In the genomic region with DNA sequence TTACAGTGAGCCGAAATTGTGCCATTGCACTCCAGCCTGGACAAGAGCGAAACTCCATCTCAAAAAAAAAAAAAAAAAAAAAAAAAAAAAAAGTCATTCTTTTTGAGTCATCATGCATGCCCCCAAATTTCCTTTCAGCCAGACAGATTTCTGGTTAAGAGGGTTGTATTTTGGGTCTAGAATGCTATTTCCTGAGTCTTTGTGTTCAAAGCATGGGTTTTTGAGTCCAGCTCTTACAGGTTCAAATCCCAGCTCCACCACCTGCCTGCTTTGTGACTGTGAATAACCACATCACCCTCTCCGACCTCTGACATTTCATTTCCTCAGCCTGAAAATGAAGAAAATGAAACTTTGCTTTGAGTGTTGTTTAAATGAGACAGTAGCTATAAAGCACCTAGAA, we compare ENCODE assay signal across 13 cellular contexts.
"Had no signal": no experiment of that assay in that cellular context is flagged by ENCODE, and none has a peak within 500 bp of the region (broad histone marks: within the 10 kb centered on the region; RNA-seq: fewer than 3 reads in every experiment).

No MANE protein-coding gene starts in this region.

- H3K36me3 ChIP-seq: breast epithelium had no signal

- H3K27me3 ChIP-seq: breast epithelium, thyroid gland had no signal

- H3K4me1 ChIP-seq: breast epithelium, lower lobe of right lung, thyroid gland had no signal

- ATAC-seq: esophagus mucosa, left cardiac atrium, lower lobe of right lung had no signal

- H3K27ac ChIP-seq: breast epithelium, lower lobe of right lung, thyroid gland had no signal

- H3K9me3 ChIP-seq: breast epithelium, lower lobe of right lung, thyroid gland had no signal

- H3K4me3 ChIP-seq: breast epithelium, lower lobe of right lung, skin epidermis, thyroid gland had no signal

- DNase-seq: activated B cell treated with CpG ODN at 0.5 μM for 24 hours; activated CD4-positive, alpha-beta T cell treated with anti-CD3 and anti-CD28 coated beads, Interleukin-2, amount 50 U/mL, for 1 hour; activated T-cell treated with anti-CD3 and anti-CD28 coated beads, Interleukin-2, amount 50 U/mL, for 1 hour; aorta; immature natural killer cell; left cardiac atrium; lower lobe of right lung; naive B cell; retina; thyroid gland had no signal
